20 cellular contexts compared by ENCODE assay signal in genomic region chr15:97077930-97078329, GRCh38.
"Had no signal": no experiment of that assay in that cellular context is flagged by ENCODE, and none has a peak within 500 bp of the region (broad histone marks: within the 10 kb centered on the region; RNA-seq: fewer than 3 reads in every experiment).

No MANE protein-coding gene starts in this region.

- H3K4me1 Mint-ChIP-seq: activated CD4-positive, alpha-beta memory T cell treated with anti-CD3 and anti-CD28 coated beads, Interleukin-2, amount 10 ng/mL, durations not matched to agents 7 days and 5 days; activated CD4-positive, alpha-beta T cell treated with anti-CD3 and anti-CD28 coated beads, Interleukin-2, amount 10 ng/mL, durations not matched to agents 7 days and 5 days; activated T-helper 17 cell treated with anti-CD3 and anti-CD28 coated beads, Interleukin-2, amount 50 U/mL, for 72 hours; natural killer cell had no signal

- H3K4me3 Mint-ChIP-seq: activated CD4-positive, alpha-beta memory T cell treated with anti-CD3 and anti-CD28 coated beads, Interleukin-2, amount 10 ng/mL, durations not matched to agents 7 days and 5 days; activated CD4-positive, alpha-beta T cell treated with anti-CD3 and anti-CD28 coated beads, Interleukin-2, amount 10 ng/mL, durations not matched to agents 7 days and 5 days; activated T-cell treated with anti-CD3 and anti-CD28 coated beads, Interleukin-2, amount 50 U/mL, for 4 hours; activated T-helper 17 cell treated with anti-CD3 and anti-CD28 coated beads, Interleukin-2, amount 50 U/mL, for 72 hours; effector memory CD8-positive, alpha-beta T cell; natural killer cell; WTC11 had no signal

- H3K36me3 Mint-ChIP-seq: natural killer cell had no signal

- DNase-seq: activated CD4-positive, alpha-beta memory T cell treated with anti-CD3 and anti-CD28 coated beads, Interleukin-2, amount 10 ng/mL, durations not matched to agents 7 days and 5 days; activated CD4-positive, alpha-beta T cell treated with anti-CD3 and anti-CD28 coated beads for 1 hour; activated CD4-positive, alpha-beta T cell treated with anti-CD3 and anti-CD28 coated beads, Interleukin-2, amount 10 ng/mL, durations not matched to agents 7 days and 5 days; activated CD8-positive, alpha-beta memory T cell treated with anti-CD3 and anti-CD28 coated beads, Interleukin-2, amount 50 U/mL, for 48 hours; activated gamma-delta T cell treated with Interleukin-2 at 50 U/mL for 16 hours; activated naive CD4-positive, alpha-beta T cell treated with anti-CD3 and anti-CD28 coated beads, Interleukin-2, amount 50 U/mL, for 16 hours; activated T-cell treated with anti-CD3 and anti-CD28 coated beads, Interleukin-2, amount 50 U/mL, for 4 hours; amniotic stem cell; brain microvascular endothelial cell; cortex of kidney; effector memory CD8-positive, alpha-beta T cell; left ventricle myocardium inferior; mesendoderm; natural killer cell; right cardiac atrium; spleen; stimulated activated naive CD4-positive, alpha-beta T cell; tibial artery had no signal

- H3K27me3 Mint-ChIP-seq: activated CD4-positive, alpha-beta memory T cell treated with anti-CD3 and anti-CD28 coated beads, Interleukin-2, amount 10 ng/mL, durations not matched to agents 7 days and 5 days; activated CD4-positive, alpha-beta T cell treated with anti-CD3 and anti-CD28 coated beads, Interleukin-2, amount 10 ng/mL, durations not matched to agents 7 days and 5 days; activated T-helper 17 cell treated with anti-CD3 and anti-CD28 coated beads, Interleukin-2, amount 50 U/mL, for 72 hours; effector memory CD8-positive, alpha-beta T cell had no signal

- H3K27ac Mint-ChIP-seq: activated CD4-positive, alpha-beta memory T cell treated with anti-CD3 and anti-CD28 coated beads, Interleukin-2, amount 10 ng/mL, durations not matched to agents 7 days and 5 days; activated CD4-positive, alpha-beta T cell treated with anti-CD3 and anti-CD28 coated beads, Interleukin-2, amount 10 ng/mL, durations not matched to agents 7 days and 5 days; activated T-helper 17 cell treated with anti-CD3 and anti-CD28 coated beads, Interleukin-2, amount 50 U/mL, for 72 hours; effector memory CD8-positive, alpha-beta T cell; natural killer cell; WTC11 had no signal
